ENCODE assay signal across 16 cellular contexts in genomic region chr13:77230560-77230959, GRCh38.
"Had no signal": no experiment of that assay in that cellular context is flagged by ENCODE, and none has a peak within 500 bp of the region (broad histone marks: within the 10 kb centered on the region; RNA-seq: fewer than 3 reads in every experiment).

No MANE protein-coding gene starts in this region.

- H3K9me3 ChIP-seq: body of pancreas, heart right ventricle, mucosa of descending colon, right atrium auricular region had no signal

- H3K4me3 ChIP-seq: body of pancreas, coronary artery, heart right ventricle, mucosa of descending colon, right atrium auricular region, skin epidermis had no signal

- H3K4me1 ChIP-seq: body of pancreas, heart right ventricle, right atrium auricular region had no signal

- DNase-seq: amniotic stem cell; body of pancreas; central memory CD4-positive, alpha-beta T cell; effector CD4-positive, alpha-beta T cell; heart right ventricle; mammary epithelial cell; mucosa of descending colon; naive thymus-derived CD8-positive, alpha-beta T cell; posterior cingulate gyrus; substantia nigra; trophoblast cell had no signal

- ATAC-seq: body of pancreas; heart right ventricle; left lobe of liver; mucosa of descending colon; naive thymus-derived CD8-positive, alpha-beta T cell had no signal

- H3K27ac ChIP-seq: body of pancreas, coronary artery, heart right ventricle, right atrium auricular region, skin epidermis, VCaP had no signal

- H3K27me3 Mint-ChIP-seq: naive thymus-derived CD8-positive, alpha-beta T cell had no signal

- H3K27me3 ChIP-seq: body of pancreas, heart right ventricle, right atrium auricular region had no signal

- H3K4me3 Mint-ChIP-seq: naive thymus-derived CD8-positive, alpha-beta T cell had no signal
